27 cellular contexts compared by ENCODE assay signal in genomic region chr16:56352351-56353053, GRCh38.
DNase-seq lines count a peak whose midpoint lies in the region; ATAC-seq and TF ChIP-seq lines count a peak whose summit lies in the region.
"Had no signal": no experiment of that assay in that cellular context is flagged by ENCODE, and none has a peak within 500 bp of the region (broad histone marks: within the 10 kb centered on the region; RNA-seq: fewer than 3 reads in every experiment).

No MANE protein-coding gene starts in this region.

- TF ChIP-seq POLR2A in heart left ventricle (IDR thresholded peaks at IDR 0.05), result no peak

- no peak overlapping the region for H3K27ac ChIP-seq in heart left ventricle
- H3K27ac ChIP-seq in left ventricle myocardium inferior (replicated peaks), result no peak overlapping the region
- no peak overlapping the region for H3K27ac ChIP-seq in upper lobe of right lung
- H3K27ac ChIP-seq: BLaER1, foreskin keratinocyte, RWPE1, SK-N-MC, upper lobe of left lung had no signal

- H3K4me3 Mint-ChIP-seq in central memory CD8-positive, alpha-beta T cell, result no peak overlapping the region
- H3K4me3 Mint-ChIP-seq: activated CD4-positive, alpha-beta memory T cell treated with anti-CD3 and anti-CD28 coated beads, Interleukin-2, amount 10 ng/mL, durations not matched to agents 7 days and 5 days had no signal

- H3K27me3 ChIP-seq in heart left ventricle, result no peaks in the 10 kb centered on the region
- no peaks in the 10 kb centered on the region for H3K27me3 ChIP-seq in left ventricle myocardium inferior (ENCODE audit: low read depth)
- no peaks in the 10 kb centered on the region for H3K27me3 ChIP-seq in upper lobe of right lung
- H3K27me3 ChIP-seq: BLaER1, upper lobe of left lung had no signal

- peak overlapping the region; percentile 35 for H3K27ac Mint-ChIP-seq in central memory CD8-positive, alpha-beta T cell (ENCODE audit: low read depth)
- H3K27ac Mint-ChIP-seq: activated CD4-positive, alpha-beta memory T cell treated with anti-CD3 and anti-CD28 coated beads, Interleukin-2, amount 10 ng/mL, durations not matched to agents 7 days and 5 days had no signal

- DNase-seq in heart left ventricle (peak in 3 of 5 donors; percentile 12 to 30 (median 13)), left ventricle myocardium inferior (no peak), mesenteric fat pad (ENCODE audit: low spot score) (peak; percentile 67), upper lobe of right lung (peak; percentile 55), midbrain (lab: John Stamatoyannopoulos, UW) (no peak), RPMI8226 (no peak)
- no peak for DNase-seq in central memory CD8-positive, alpha-beta T cell (ENCODE audit: low spot score in 2 of 2)
- DNase-seq: activated CD4-positive, alpha-beta memory T cell treated with anti-CD3 and anti-CD28 coated beads, Interleukin-2, amount 10 ng/mL, durations not matched to agents 7 days and 5 days; activated CD4-positive, alpha-beta T cell treated with anti-CD3 and anti-CD28 coated beads for 1 hour; COR-L47; cortex of kidney; DMS53; foreskin keratinocyte; mesendoderm; naive B cell; NCI-H1105 treated with DMSO at 0.1 percent for 48 hours; NCI-H2029 treated with DMSO at 0.1 percent for 48 hours; NCI-H226; NCI-H748 treated with DMSO at 0.1 percent for 48 hours; stimulated activated CD4-positive, alpha-beta T cell treated with anti-CD3 and anti-CD28 coated beads, Interleukin-12 subunit alpha, Interleukin-12 subunit beta, amount 100 ng/mL, for 4 hours; stimulated activated CD4-positive, alpha-beta T cell treated with anti-CD3 and anti-CD28 coated beads, Interleukin-4, amount 100 ng/mL, for 1 hour had no signal

- peaks cover 16% of the 10 kb centered on the region for H3K4me1 Mint-ChIP-seq in central memory CD8-positive, alpha-beta T cell

- no peaks in the 10 kb centered on the region for H3K27me3 Mint-ChIP-seq in central memory CD8-positive, alpha-beta T cell

- TF ChIP-seq CTCF in heart left ventricle (IDR thresholded peaks at IDR 0.05) (no peak), left ventricle myocardium inferior (IDR thresholded peaks at IDR 0.05; ENCODE audit: borderline replicate concordance) (no peak), upper lobe of right lung (IDR thresholded peaks at IDR 0.05) (no peak)

- intact Hi-C loops in heart left ventricle (cut with DNase I) (no loop called here), left ventricle myocardium inferior (cut with micrococcal nuclease) (no loop called here), upper lobe of right lung (cut with DNase I) (no loop called here)

- peaks cover 0 to 14% (median 8%) of the 10 kb centered on the region in 12 donors for H3K4me1 ChIP-seq in heart left ventricle
- peaks cover 17% of the 10 kb centered on the region for H3K4me1 ChIP-seq in left ventricle myocardium inferior
- peaks cover 9% of the 10 kb centered on the region for H3K4me1 ChIP-seq in upper lobe of right lung
- H3K4me1 ChIP-seq: foreskin keratinocyte had no signal

- 85 to 93% (median 86%) methylated on average over 4 to 7 of the region's 7 CpGs for WGBS in heart left ventricle, 4 donors

- H3K4me3 ChIP-seq in heart left ventricle, result no peak overlapping the region
- H3K4me3 ChIP-seq in left ventricle myocardium inferior, result no peak overlapping the region
- no peak overlapping the region for H3K4me3 ChIP-seq in upper lobe of right lung
- H3K4me3 ChIP-seq: BLaER1, K562, SK-N-MC, upper lobe of left lung had no signal

- H3K9me3 ChIP-seq in heart left ventricle, result no peaks in the 10 kb centered on the region
- H3K9me3 ChIP-seq in left ventricle myocardium inferior (replicated peaks), result no peaks in the 10 kb centered on the region
- H3K9me3 ChIP-seq in upper lobe of right lung, result no peaks in the 10 kb centered on the region
- H3K9me3 ChIP-seq: BLaER1, upper lobe of left lung had no signal

- H3K36me3 ChIP-seq in heart left ventricle (no peaks in the 10 kb centered on the region), left ventricle myocardium inferior (no peaks in the 10 kb centered on the region), upper lobe of right lung (no peaks in the 10 kb centered on the region)
- H3K36me3 ChIP-seq: BLaER1, upper lobe of left lung had no signal

- ATAC-seq in heart left ventricle, result no peak
- no peak for ATAC-seq in central memory CD8-positive, alpha-beta T cell (replicated peaks; ENCODE audit: extremely low read depth, poor library complexity, severe bottlenecking)
- ATAC-seq in upper lobe of right lung, result no peak
- ATAC-seq: foreskin keratinocyte, K562, left colon had no signal

- H3K9me3 Mint-ChIP-seq in central memory CD8-positive, alpha-beta T cell, result no peaks in the 10 kb centered on the region
- H3K9me3 Mint-ChIP-seq: activated CD4-positive, alpha-beta memory T cell treated with anti-CD3 and anti-CD28 coated beads, Interleukin-2, amount 10 ng/mL, durations not matched to agents 7 days and 5 days; naive B cell had no signal

- H3K36me3 Mint-ChIP-seq in central memory CD8-positive, alpha-beta T cell (ENCODE audit: insufficient read depth), result peaks cover 3% of the 10 kb centered on the region
- H3K36me3 Mint-ChIP-seq: naive B cell had no signal

Comparison
In these comparisons a context has a peak if more than half of its experiments do, and no peak if none do; other contexts are left out.
1. DNase-seq: peak in heart left ventricle (3 of 5), mesenteric fat pad (single experiment) and upper lobe of right lung (single experiment); none in left ventricle myocardium inferior (single experiment), central memory CD8-positive, alpha-beta T cell (0 of 2), midbrain (single experiment) and RPMI8226 (single experiment).